In the genomic region with DNA sequence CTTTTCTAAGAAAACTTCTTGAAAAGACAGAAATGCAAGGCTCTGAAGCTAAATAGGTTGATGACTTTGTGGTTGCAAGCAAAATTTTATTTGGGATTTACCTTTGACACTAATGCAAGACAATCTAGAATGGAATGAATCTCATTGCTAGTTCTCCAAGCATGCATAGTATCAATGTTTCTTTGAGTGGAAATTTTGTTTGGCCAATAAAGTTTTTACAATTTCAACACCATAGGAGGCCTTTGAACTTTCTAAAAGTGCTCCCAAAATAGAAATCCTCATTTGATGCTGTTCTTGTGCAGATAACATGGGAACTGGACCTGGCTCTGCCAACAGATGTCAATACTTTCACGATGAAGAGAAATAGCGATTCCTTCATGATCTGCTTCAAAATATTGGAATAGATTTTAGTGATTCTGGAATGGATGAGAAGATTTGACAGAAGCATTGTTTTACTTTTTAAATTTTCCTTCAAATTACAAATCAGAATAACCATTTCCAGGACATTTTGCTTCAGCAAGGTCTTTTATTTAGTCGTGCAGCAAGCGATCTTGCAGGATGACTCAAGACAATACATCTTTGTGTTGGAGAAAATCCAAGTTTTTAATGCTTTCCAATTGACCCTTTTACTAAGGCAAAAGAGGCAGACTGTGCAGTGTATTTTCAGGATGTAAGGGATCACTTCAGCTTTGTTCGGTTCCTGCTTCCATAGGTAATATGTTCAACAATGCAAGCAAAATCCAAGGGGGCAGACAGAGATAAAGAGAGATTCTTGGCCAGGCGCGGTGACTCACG, we compare ENCODE assay signal across 1 cellular context.
TF ChIP-seq lines count a peak whose summit lies in the region.

No MANE protein-coding gene starts in this region.

TF ChIP-seq in K562, 482 proteins besides CTCF, POLR2A, EP300 and RAD21 (continued from another document):
- TF ChIP-seq, protein P1, sequence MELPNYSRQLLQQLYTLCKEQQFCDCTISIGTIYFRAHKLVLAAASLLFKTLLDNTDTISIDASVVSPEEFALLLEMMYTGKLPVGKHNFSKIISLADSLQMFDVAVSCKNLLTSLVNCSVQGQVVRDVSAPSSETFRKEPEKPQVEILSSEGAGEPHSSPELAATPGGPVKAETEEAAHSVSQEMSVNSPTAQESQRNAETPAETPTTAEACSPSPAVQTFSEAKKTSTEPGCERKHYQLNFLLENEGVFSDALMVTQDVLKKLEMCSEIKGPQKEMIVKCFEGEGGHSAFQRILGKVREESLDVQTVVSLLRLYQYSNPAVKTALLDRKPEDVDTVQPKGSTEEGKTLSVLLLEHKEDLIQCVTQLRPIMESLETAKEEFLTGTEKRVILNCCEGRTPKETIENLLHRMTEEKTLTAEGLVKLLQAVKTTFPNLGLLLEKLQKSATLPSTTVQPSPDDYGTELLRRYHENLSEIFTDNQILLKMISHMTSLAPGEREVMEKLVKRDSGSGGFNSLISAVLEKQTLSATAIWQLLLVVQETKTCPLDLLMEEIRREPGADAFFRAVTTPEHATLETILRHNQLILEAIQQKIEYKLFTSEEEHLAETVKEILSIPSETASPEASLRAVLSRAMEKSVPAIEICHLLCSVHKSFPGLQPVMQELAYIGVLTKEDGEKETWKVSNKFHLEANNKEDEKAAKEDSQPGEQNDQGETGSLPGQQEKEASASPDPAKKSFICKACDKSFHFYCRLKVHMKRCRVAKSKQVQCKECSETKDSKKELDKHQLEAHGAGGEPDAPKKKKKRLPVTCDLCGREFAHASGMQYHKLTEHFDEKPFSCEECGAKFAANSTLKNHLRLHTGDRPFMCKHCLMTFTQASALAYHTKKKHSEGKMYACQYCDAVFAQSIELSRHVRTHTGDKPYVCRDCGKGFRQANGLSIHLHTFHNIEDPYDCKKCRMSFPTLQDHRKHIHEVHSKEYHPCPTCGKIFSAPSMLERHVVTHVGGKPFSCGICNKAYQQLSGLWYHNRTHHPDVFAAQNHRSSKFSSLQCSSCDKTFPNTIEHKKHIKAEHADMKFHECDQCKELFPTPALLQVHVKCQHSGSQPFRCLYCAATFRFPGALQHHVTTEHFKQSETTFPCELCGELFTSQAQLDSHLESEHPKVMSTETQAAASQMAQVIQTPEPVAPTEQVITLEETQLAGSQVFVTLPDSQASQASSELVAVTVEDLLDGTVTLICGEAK (IDR thresholded peaks at IDR 0.05), result peak; percentile 74
- TF ChIP-seq, protein P1 (CRISPR knock-in tag; IDR thresholded peaks at IDR 0.05), result peak; percentile 37; the same call in 1 of the 2 replicates
- TF ChIP-seq ELF1 (tag; IDR thresholded peaks at IDR 0.05) (no peak), CCAR2 (IDR thresholded peaks at IDR 0.05; ENCODE audit: low read depth, low read length) (no peak), NCOA6 (IDR thresholded peaks at IDR 0.05) (no peak), ZNF354B (CRISPR knock-in tag; IDR thresholded peaks at IDR 0.05) (no peak)
- TF ChIP-seq, protein P2, sequence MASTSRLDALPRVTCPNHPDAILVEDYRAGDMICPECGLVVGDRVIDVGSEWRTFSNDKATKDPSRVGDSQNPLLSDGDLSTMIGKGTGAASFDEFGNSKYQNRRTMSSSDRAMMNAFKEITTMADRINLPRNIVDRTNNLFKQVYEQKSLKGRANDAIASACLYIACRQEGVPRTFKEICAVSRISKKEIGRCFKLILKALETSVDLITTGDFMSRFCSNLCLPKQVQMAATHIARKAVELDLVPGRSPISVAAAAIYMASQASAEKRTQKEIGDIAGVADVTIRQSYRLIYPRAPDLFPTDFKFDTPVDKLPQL (IDR thresholded peaks at IDR 0.05; ENCODE audit: extremely low read depth, insufficient read length), result no peak
- TF ChIP-seq, protein P3, sequence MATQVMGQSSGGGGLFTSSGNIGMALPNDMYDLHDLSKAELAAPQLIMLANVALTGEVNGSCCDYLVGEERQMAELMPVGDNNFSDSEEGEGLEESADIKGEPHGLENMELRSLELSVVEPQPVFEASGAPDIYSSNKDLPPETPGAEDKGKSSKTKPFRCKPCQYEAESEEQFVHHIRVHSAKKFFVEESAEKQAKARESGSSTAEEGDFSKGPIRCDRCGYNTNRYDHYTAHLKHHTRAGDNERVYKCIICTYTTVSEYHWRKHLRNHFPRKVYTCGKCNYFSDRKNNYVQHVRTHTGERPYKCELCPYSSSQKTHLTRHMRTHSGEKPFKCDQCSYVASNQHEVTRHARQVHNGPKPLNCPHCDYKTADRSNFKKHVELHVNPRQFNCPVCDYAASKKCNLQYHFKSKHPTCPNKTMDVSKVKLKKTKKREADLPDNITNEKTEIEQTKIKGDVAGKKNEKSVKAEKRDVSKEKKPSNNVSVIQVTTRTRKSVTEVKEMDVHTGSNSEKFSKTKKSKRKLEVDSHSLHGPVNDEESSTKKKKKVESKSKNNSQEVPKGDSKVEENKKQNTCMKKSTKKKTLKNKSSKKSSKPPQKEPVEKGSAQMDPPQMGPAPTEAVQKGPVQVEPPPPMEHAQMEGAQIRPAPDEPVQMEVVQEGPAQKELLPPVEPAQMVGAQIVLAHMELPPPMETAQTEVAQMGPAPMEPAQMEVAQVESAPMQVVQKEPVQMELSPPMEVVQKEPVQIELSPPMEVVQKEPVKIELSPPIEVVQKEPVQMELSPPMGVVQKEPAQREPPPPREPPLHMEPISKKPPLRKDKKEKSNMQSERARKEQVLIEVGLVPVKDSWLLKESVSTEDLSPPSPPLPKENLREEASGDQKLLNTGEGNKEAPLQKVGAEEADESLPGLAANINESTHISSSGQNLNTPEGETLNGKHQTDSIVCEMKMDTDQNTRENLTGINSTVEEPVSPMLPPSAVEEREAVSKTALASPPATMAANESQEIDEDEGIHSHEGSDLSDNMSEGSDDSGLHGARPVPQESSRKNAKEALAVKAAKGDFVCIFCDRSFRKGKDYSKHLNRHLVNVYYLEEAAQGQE (CRISPR knock-in tag; IDR thresholded peaks at IDR 0.05; ENCODE audit: low read depth), result no peak
